Comparison of ENCODE assay signal across 12 cellular contexts in genomic region chr10:48607356-48608278, GRCh38. TPM values are rescaled to one million over a fixed set of nuclear protein-coding genes. Genes with fewer than 3 reads are reported as not detected.
DNase-seq lines count a peak whose midpoint lies in the region; ATAC-seq and TF ChIP-seq lines count a peak whose summit lies in the region.
"Had no signal": no experiment of that assay in that cellular context is flagged by ENCODE, and none has a peak within 500 bp of the region (broad histone marks: within the 10 kb centered on the region; RNA-seq: fewer than 3 reads in every experiment).

No MANE protein-coding gene starts in this region.

- H3K27me3 Mint-ChIP-seq in activated T-cell treated with anti-CD3 and anti-CD28 coated beads, Interleukin-2, amount 50 U/mL, for 4 hours (ENCODE audit: low read depth) = peaks cover 44% of the 10 kb centered on the region

- ATAC-seq in Right ventricle myocardium superior (ENCODE audit: poor library complexity) = no peak
- ATAC-seq in activated T-cell treated with anti-CD3 and anti-CD28 coated beads, Interleukin-2, amount 50 U/mL, for 4 hours = no peak

- no peaks in the 10 kb centered on the region for H3K9me3 ChIP-seq in esophagus muscularis mucosa
- H3K9me3 ChIP-seq: BE2C, Peyer's patch had no signal

- peaks cover 11 to 31% (median 20%) of the 10 kb centered on the region in 4 donors for H3K4me1 ChIP-seq in esophagus muscularis mucosa
- H3K4me1 ChIP-seq: BE2C had no signal

- no peak for TF ChIP-seq POLR2A in esophagus muscularis mucosa (IDR thresholded peaks at IDR 0.05; ENCODE audit: low read depth)

- peak overlapping the region in 1 of 4 donors; percentile 23 for H3K27ac ChIP-seq in esophagus muscularis mucosa (replicated peaks in 1 of 4)
- H3K27ac ChIP-seq in temporal lobe (ENCODE audit: low read depth, low read length) = peak overlapping the region; percentile 57

- intact Hi-C loops in cardiac septum (cut with DNase I) = loop anchor here (2.0 to 5.0 kb wide), 3 partner anchors 29 to 55 kb away; no protein-coding TSS in a partner anchor
- intact Hi-C loops in Right ventricle myocardium superior (cut with DNase I) = loop anchor here (10.0 kb wide), 1 partner anchor 47 kb away; no protein-coding TSS in a partner anchor
- intact Hi-C loops in esophagus muscularis mucosa (cut with DNase I) = no loop called here

- H3K27me3 ChIP-seq in esophagus muscularis mucosa = peaks cover 0 to 25% (median 0%) of the 10 kb centered on the region in 4 donors
- H3K27me3 ChIP-seq: Peyer's patch had no signal

- 70% methylated on average over 6 of the region's 6 CpGs for WGBS in esophagus muscularis mucosa

- no peak for TF ChIP-seq EP300 in esophagus muscularis mucosa (IDR thresholded peaks at IDR 0.05)

- no peak overlapping the region for H3K4me3 Mint-ChIP-seq in activated T-cell treated with anti-CD3 and anti-CD28 coated beads, Interleukin-2, amount 50 U/mL, for 4 hours

- H3K36me3 ChIP-seq in esophagus muscularis mucosa = no peaks in the 10 kb centered on the region
- H3K36me3 ChIP-seq: BE2C, Peyer's patch had no signal

- no peaks in the 10 kb centered on the region for H3K9me3 Mint-ChIP-seq in activated T-cell treated with anti-CD3 and anti-CD28 coated beads, Interleukin-2, amount 50 U/mL, for 4 hours

- peaks cover 4% of the 10 kb centered on the region for H3K4me1 Mint-ChIP-seq in activated T-cell treated with anti-CD3 and anti-CD28 coated beads, Interleukin-2, amount 50 U/mL, for 4 hours (ENCODE audit: low read depth)

- no peak overlapping the region for H3K4me3 ChIP-seq in esophagus muscularis mucosa
- H3K4me3 ChIP-seq: Peyer's patch had no signal

- DNase-seq in cardiac septum (ENCODE audit: low spot score) = peak; percentile 22
- no peak for DNase-seq in Right ventricle myocardium superior
- DNase-seq in NCI-H69 (lab: John Stamatoyannopoulos, UW) = peak; percentile 73
- DNase-seq in esophagus muscularis mucosa (ENCODE audit: extremely low spot score) = peak; percentile 83
- no peak for DNase-seq in stimulated activated CD4-positive, alpha-beta T cell treated with anti-CD3 and anti-CD28 coated beads, Interleukin-1b, Interleukin-23, amount 100 ng/mL, for 48 hours
- no peak for DNase-seq in GM19240 (ENCODE audit: insufficient read length, low spot score)
- DNase-seq in activated T-cell treated with anti-CD3 and anti-CD28 coated beads, Interleukin-2, amount 50 U/mL, for 4 hours = no peak
- DNase-seq: NCI-H1417 treated with DMSO at 0.1 percent for 48 hours had no signal

- peak in 1 of 3 experiments; percentile 30 for TF ChIP-seq CTCF in esophagus muscularis mucosa (IDR thresholded peaks at IDR 0.05)

- no peaks in the 10 kb centered on the region for H3K36me3 Mint-ChIP-seq in activated T-cell treated with anti-CD3 and anti-CD28 coated beads, Interleukin-2, amount 50 U/mL, for 4 hours (ENCODE audit: insufficient read depth)
- H3K36me3 Mint-ChIP-seq: naive thymus-derived CD4-positive, alpha-beta T cell had no signal

RNA-seq across cellular contexts. Expression of gene ARHGAP22, which starts 2.7 kb away (rescaled TPM):
- total RNA-seq in cardiac septum (4.4 TPM), Right ventricle myocardium superior (5.2 TPM), esophagus muscularis mucosa (1 to 10 TPM; 2.2 to 9.1 (median 4.8) TPM), temporal lobe (2.5 TPM)
- total RNA-seq in activated T-cell treated with anti-CD3 and anti-CD28 coated beads, Interleukin-2, amount 50 U/mL, for 4 hours = under 1 TPM; 0.08 to 0.63 (median 0.13) TPM

Comparison
In these comparisons a context has a peak if more than half of its experiments do, and no peak if none do; other contexts are left out.
1. DNase-seq: peak in cardiac septum (single experiment), NCI-H69 (single experiment) and esophagus muscularis mucosa (single experiment); none in Right ventricle myocardium superior (single experiment), stimulated activated CD4-positive, alpha-beta T cell treated with anti-CD3 and anti-CD28 coated beads, Interleukin-1b, Interleukin-23, amount 100 ng/mL, for 48 hours (single experiment), GM19240 (single experiment) and activated T-cell treated with anti-CD3 and anti-CD28 coated beads, Interleukin-2, amount 50 U/mL, for 4 hours (single experiment).